Comparison of ENCODE assay signal across 32 cellular contexts in genomic region chr18:29305516-29305915, GRCh38.
"Had no signal": no experiment of that assay in that cellular context is flagged by ENCODE, and none has a peak within 500 bp of the region (broad histone marks: within the 10 kb centered on the region; RNA-seq: fewer than 3 reads in every experiment).

No MANE protein-coding gene starts in this region.

- H3K36me3 ChIP-seq: adrenal gland, ascending aorta, brain microvascular endothelial cell, breast epithelium, cardiac muscle cell had no signal

- H3K27ac ChIP-seq: adrenal gland, ascending aorta, body of pancreas, brain microvascular endothelial cell, breast epithelium, cardiac muscle cell had no signal

- DNase-seq: activated effector memory CD4-positive, alpha-beta T cell treated with anti-CD3 and anti-CD28 coated beads, Interleukin-2, amount 50 U/mL, for 16 hours; activated effector memory CD4-positive, alpha-beta T cell treated with Interleukin-2 at 50 U/mL for 16 hours; activated gamma-delta T cell; activated gamma-delta T cell treated with Interleukin-2 at 50 U/mL for 16 hours; activated naive CD4-positive, alpha-beta T cell; activated naive CD4-positive, alpha-beta T cell treated with anti-CD3 and anti-CD28 coated beads for 36 hours; activated naive CD4-positive, alpha-beta T cell treated with anti-CD3 and anti-CD28 coated beads, Interleukin-2, amount 10 ng/mL, durations not matched to agents 7 days and 5 days; activated naive CD4-positive, alpha-beta T cell treated with anti-CD3 and anti-CD28 coated beads, Interleukin-2, amount 50 U/mL, for 16 hours; activated naive CD4-positive, alpha-beta T cell treated with Interleukin-2 at 50 U/mL for 16 hours; activated naive CD8-positive, alpha-beta T cell treated with anti-CD3 and anti-CD28 coated beads for 36 hours; activated naive CD8-positive, alpha-beta T cell treated with anti-CD3 and anti-CD28 coated beads, Interleukin-2, amount 10 ng/mL, durations not matched to agents 7 days and 5 days; activated naive CD8-positive, alpha-beta T cell treated with anti-CD3 and anti-CD28 coated beads, Interleukin-2, amount 50 U/mL, for 24 hours; activated T-cell treated with anti-CD3 and anti-CD28 coated beads, Interleukin-2, amount 50 U/mL, for 1 hour; activated T-cell treated with anti-CD3 and anti-CD28 coated beads, Interleukin-2, amount 50 U/mL, for 24 hours; activated T-cell treated with anti-CD3 and anti-CD28 coated beads, Interleukin-2, amount 50 U/mL, for 4 hours; activated T-cell treated with anti-CD3 and anti-CD28 coated beads, Interleukin-2, amount 50 U/mL, for 48 hours; activated T-cell treated with anti-CD3 and anti-CD28 coated beads, Interleukin-2, amount 50 U/mL, for 72 hours; adrenal gland; amniotic stem cell; amygdala; anterior cingulate cortex; aorta; body of pancreas; brain microvascular endothelial cell; caudate nucleus; central memory CD4-positive, alpha-beta T cell; cerebellar nuclear complex had no signal

- H3K4me1 ChIP-seq: adrenal gland, ascending aorta, body of pancreas, breast epithelium had no signal

- H3K4me3 ChIP-seq: adrenal gland, ascending aorta, body of pancreas, breast epithelium, cardiac muscle cell had no signal

- H3K27me3 ChIP-seq: adrenal gland, ascending aorta, body of pancreas, brain microvascular endothelial cell, breast epithelium, cardiac muscle cell had no signal

- H3K9me3 ChIP-seq: adrenal gland, ascending aorta, body of pancreas, breast epithelium had no signal

- ATAC-seq: activated naive CD4-positive, alpha-beta T cell treated with anti-CD3 and anti-CD28 coated beads, Interleukin-2, amount 50 U/mL, for 72 hours; activated naive CD8-positive, alpha-beta T cell treated with anti-CD3 and anti-CD28 coated beads, Interleukin-2, amount 50 U/mL, for 24 hours; activated T-cell treated with anti-CD3 and anti-CD28 coated beads, Interleukin-2, amount 50 U/mL, for 4 hours; activated T-cell treated with anti-CD3 and anti-CD28 coated beads, Interleukin-2, amount 50 U/mL, for 72 hours; activated T-helper 17 cell treated with anti-CD3 and anti-CD28 coated beads, Interleukin-2, amount 50 U/mL, for 72 hours; body of pancreas had no signal
